ENCODE assay signal across 9 cellular contexts in the genomic region with DNA sequence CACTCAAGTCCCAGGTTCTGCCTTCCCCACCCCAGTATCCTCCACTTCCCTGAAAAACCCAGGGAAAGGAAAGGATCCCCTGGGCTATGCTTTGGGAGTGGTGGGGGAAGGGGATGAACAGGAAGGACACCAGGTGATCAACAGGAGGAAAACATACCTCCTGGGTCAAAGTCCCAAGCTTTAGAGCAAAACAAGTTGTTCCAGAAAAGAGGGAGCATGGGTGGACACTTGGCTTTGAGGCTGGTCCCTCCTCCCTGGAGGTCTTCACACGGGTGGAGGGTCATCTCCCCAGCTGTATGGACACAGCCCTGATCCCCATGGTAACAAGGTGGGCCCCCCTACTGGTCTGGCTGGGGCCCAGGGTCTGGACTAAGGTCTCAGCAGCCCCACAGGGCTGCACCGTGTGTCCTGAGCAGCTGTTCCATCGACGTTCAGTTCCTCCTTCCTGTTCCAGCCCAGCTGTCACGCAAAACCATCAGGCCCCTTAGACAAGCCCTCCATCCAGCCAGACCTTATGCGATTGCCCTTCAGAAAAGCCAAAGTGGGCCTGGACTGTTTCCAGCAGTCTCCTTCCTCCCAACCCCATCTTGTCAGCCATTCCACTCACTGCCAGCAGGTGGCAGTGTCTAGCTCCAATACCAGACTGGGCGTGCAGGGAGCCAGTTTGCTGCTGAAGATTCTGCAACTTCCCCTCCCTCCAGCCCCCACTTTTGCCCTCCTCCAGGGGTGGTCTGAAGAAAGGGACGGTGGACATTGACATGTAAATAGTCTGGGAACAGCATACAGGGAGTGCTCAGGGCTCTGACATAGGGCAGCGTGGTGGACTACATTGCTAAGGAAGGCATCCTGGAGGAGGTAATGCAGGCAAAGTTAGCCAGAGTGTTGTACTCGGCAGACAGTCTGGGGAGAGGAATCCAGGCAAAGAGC. TPM values are rescaled to one million over a fixed set of nuclear protein-coding genes. Genes with fewer than 3 reads are reported as not detected.
DNase-seq lines count a peak whose midpoint lies in the region; ATAC-seq, FAIRE-seq and TF ChIP-seq lines count a peak whose summit lies in the region.
"Had no signal": no experiment of that assay in that cellular context is flagged by ENCODE, and none has a peak within 500 bp of the region (broad histone marks: within the 10 kb centered on the region; RNA-seq: fewer than 3 reads in every experiment).

No MANE protein-coding gene starts in this region.

- H3K9me3 ChIP-seq in endothelial cell of umbilical vein (replicated peaks; ENCODE audit: control insufficient read depth, insufficient read depth, low read length) (no peaks in the 10 kb centered on the region), mucosa of descending colon (no peaks in the 10 kb centered on the region)
- H3K9me3 ChIP-seq: BLaER1 treated with 17β-estradiol and CSF1 and Interleukin-3, amounts not matched to agents 10 nM and 100 nM had no signal

- H3K27ac ChIP-seq in endothelial cell of umbilical vein (ENCODE audit: insufficient read depth, low read depth, low read length): no peak overlapping the region
- H3K27ac ChIP-seq: BLaER1 treated with 17β-estradiol and CSF1 and Interleukin-3, amounts not matched to agents 10 nM and 100 nM had no signal

- DNase-seq in NCI-H510A treated with DMSO at 0.1 percent for 48 hours (lab: John Stamatoyannopoulos, UW): peak; percentile 72
- no peak for DNase-seq in NCI-H510A (lab: John Stamatoyannopoulos, UW)
- DNase-seq in NOMO-1 treated with DMSO at 0.1 percent for 48 hours (lab: John Stamatoyannopoulos, UW; ENCODE audit: unreplicated experiment): peak; percentile 61
- DNase-seq in activated CD8-positive, alpha-beta memory T cell treated with anti-CD3 and anti-CD28 coated beads, Interleukin-2, amount 10 ng/mL, durations not matched to agents 7 days and 5 days: peak; percentile 75
- peak; percentile 76 for DNase-seq in endothelial cell of umbilical vein (ENCODE audit: low read depth, low spot score)
- peak; percentile 75 to 87 (median 87) for DNase-seq in mucosa of descending colon
- DNase-seq in stimulated activated CD8-positive, alpha-beta memory T cell treated with anti-CD3 and anti-CD28 coated beads, Interleukin-4, amount 100 ng/mL, for 4 hours (ENCODE audit: low read depth in 2 of 2, low spot score in 1 of 2): peak; percentile 7 to 46

- no peak overlapping the region for H3K4me3 Mint-ChIP-seq in activated CD8-positive, alpha-beta memory T cell treated with anti-CD3 and anti-CD28 coated beads, Interleukin-2, amount 10 ng/mL, durations not matched to agents 7 days and 5 days

- TF ChIP-seq POLR2A in endothelial cell of umbilical vein (IDR thresholded peaks at IDR 0.05; ENCODE audit: low read depth, low read length): no peak

- H3K9me1 ChIP-seq in endothelial cell of umbilical vein (replicated peaks; ENCODE audit: control insufficient read depth, extremely low read depth, insufficient read depth, low read length): no peaks in the 10 kb centered on the region

- no peak overlapping the region for H3K4me2 ChIP-seq in endothelial cell of umbilical vein (ENCODE audit: insufficient read depth, low read length)

- POLR2A ChIA-PET in endothelial cell of umbilical vein (lab: Charles Lee): no interaction called here

- no TSS peak for BruUV-seq in endothelial cell of umbilical vein (replicated peaks; lab: Mats Ljungman, UMichigan)

- H3K4me3 ChIP-seq in endothelial cell of umbilical vein (replicated peaks in 1 of 3; ENCODE audit: insufficient read depth in 1 of 3, low read depth in 1 of 3, low read length in 3 of 3) (no peak overlapping the region), mucosa of descending colon (no peak overlapping the region)
- H3K4me3 ChIP-seq: BLaER1 treated with 17β-estradiol and CSF1 and Interleukin-3, amounts not matched to agents 10 nM and 100 nM had no signal

- H3K4me1 Mint-ChIP-seq in activated CD8-positive, alpha-beta memory T cell treated with anti-CD3 and anti-CD28 coated beads, Interleukin-2, amount 10 ng/mL, durations not matched to agents 7 days and 5 days: no peaks in the 10 kb centered on the region

- peak; percentile 94 to 97 for TF ChIP-seq CTCF in endothelial cell of umbilical vein (IDR thresholded peaks at IDR 0.05; ENCODE audit: extremely low read depth in 1 of 2, insufficient read depth in 1 of 2, low read depth in 1 of 2, low read length in 2 of 2)
- peak; percentile 84 for TF ChIP-seq CTCF in mucosa of descending colon (IDR thresholded peaks at IDR 0.05)

- dilution Hi-C loops in endothelial cell of umbilical vein (cut with MboI; ENCODE audit: extremely low pct_ligation_motif_present, low sequenced_read_pairs): no loop called here

- H3K79me2 ChIP-seq in endothelial cell of umbilical vein (ENCODE audit: control insufficient read depth, insufficient read depth, low read length): no peaks in the 10 kb centered on the region

- H3K36me3 ChIP-seq in endothelial cell of umbilical vein (ENCODE audit: control insufficient read depth in 2 of 2, extremely low read depth in 1 of 2, insufficient read depth in 2 of 2, low read length in 2 of 2) (no peaks in the 10 kb centered on the region), mucosa of descending colon (ENCODE audit: low read depth) (no peaks in the 10 kb centered on the region)
- H3K36me3 ChIP-seq: BLaER1 treated with 17β-estradiol and CSF1 and Interleukin-3, amounts not matched to agents 10 nM and 100 nM had no signal

- peaks cover 9% of the 10 kb centered on the region for H3K27me3 Mint-ChIP-seq in activated CD8-positive, alpha-beta memory T cell treated with anti-CD3 and anti-CD28 coated beads, Interleukin-2, amount 10 ng/mL, durations not matched to agents 7 days and 5 days

- H3K27me3 ChIP-seq in endothelial cell of umbilical vein (ENCODE audit: control insufficient read depth in 2 of 2, insufficient read depth in 2 of 2, low read length in 2 of 2): no peaks in the 10 kb centered on the region
- H3K27me3 ChIP-seq: BLaER1 treated with 17β-estradiol and CSF1 and Interleukin-3, amounts not matched to agents 10 nM and 100 nM had no signal

- intact Hi-C loops in endothelial cell of umbilical vein (cut with micrococcal nuclease): loop anchor here (1.0 kb wide), 4 partner anchors 20 to 122 kb away; partner anchors contain the start of gene STIL
- intact Hi-C loops in mucosa of descending colon (cut with DNase I, micrococcal nuclease): loop anchor here in 1 of 2 donors (10.0 kb wide), 1 partner anchor 522 kb away; no protein-coding TSS in a partner anchor

- peak; percentile 97 for FAIRE-seq in endothelial cell of umbilical vein (lab: Jason Lieb, UNC)

- peak overlapping the region; percentile 30 for H2AFZ ChIP-seq in endothelial cell of umbilical vein (ENCODE audit: low read depth, low read length)

- no peaks in the 10 kb centered on the region for H3K9me3 Mint-ChIP-seq in activated CD8-positive, alpha-beta memory T cell treated with anti-CD3 and anti-CD28 coated beads, Interleukin-2, amount 10 ng/mL, durations not matched to agents 7 days and 5 days (ENCODE audit: low read depth)

- no peak overlapping the region for H3K27ac Mint-ChIP-seq in activated CD8-positive, alpha-beta memory T cell treated with anti-CD3 and anti-CD28 coated beads, Interleukin-2, amount 10 ng/mL, durations not matched to agents 7 days and 5 days

- ATAC-seq in HG03432 (IDR thresholded peaks at IDR 0.05; ENCODE audit: unreplicated experiment) (peak; percentile 83), mucosa of descending colon (peak; percentile 65)
- ATAC-seq in activated CD8-positive, alpha-beta memory T cell treated with anti-CD3 and anti-CD28 coated beads, Interleukin-2, amount 10 ng/mL, durations not matched to agents 7 days and 5 days: peak; percentile 82

- no peaks in the 10 kb centered on the region for H4K20me1 ChIP-seq in endothelial cell of umbilical vein (replicated peaks; ENCODE audit: control insufficient read depth, extremely low read depth, insufficient read depth, low read length)
- H4K20me1 ChIP-seq: BLaER1 treated with 17β-estradiol and CSF1 and Interleukin-3, amounts not matched to agents 10 nM and 100 nM had no signal

- H3K4me1 ChIP-seq in endothelial cell of umbilical vein (ENCODE audit: control insufficient read depth, extremely low read depth, insufficient read depth, low read length): peaks cover 5% of the 10 kb centered on the region
- H3K4me1 ChIP-seq in mucosa of descending colon (ENCODE audit: low read depth): peaks cover 23% of the 10 kb centered on the region

- H3K9ac ChIP-seq in endothelial cell of umbilical vein (replicated peaks; ENCODE audit: extremely low read depth, insufficient read depth, low read length): no peak overlapping the region

- CTCF ChIA-PET in activated CD8-positive, alpha-beta memory T cell treated with anti-CD3 and anti-CD28 coated beads, Interleukin-2, amount 10 ng/mL, durations not matched to agents 7 days and 5 days (lab: Charles Lee): interaction anchor here (0.7 to 6.6 kb wide), 27 partner anchors 8 to 518 kb away, joined by 3 to 107 read pairs (median 4); partner anchors contain the start of gene FOXD2
- CTCF ChIA-PET in endothelial cell of umbilical vein (lab: Charles Lee): interaction anchor here (0.6 to 8.0 kb wide), 33 partner anchors 8 to 245 kb away, joined by 3 to 224 read pairs (median 5); partner anchors contain the start of genes CMPK1, FOXD2 and STIL

- H3K36me3 Mint-ChIP-seq in activated CD8-positive, alpha-beta memory T cell treated with anti-CD3 and anti-CD28 coated beads, Interleukin-2, amount 10 ng/mL, durations not matched to agents 7 days and 5 days: no peaks in the 10 kb centered on the region

RNA-seq across cellular contexts. Expression of gene PDZK1IP1, which starts 2.9 kb away (rescaled TPM):
- not detected for total RNA-seq in activated CD8-positive, alpha-beta memory T cell treated with anti-CD3 and anti-CD28 coated beads, Interleukin-2, amount 10 ng/mL, durations not matched to agents 7 days and 5 days
- total RNA-seq in endothelial cell of umbilical vein (not detected in 2 replicates), mucosa of descending colon (100 to 1,000 TPM in 1 of 3 donors, 10 to 100 TPM in 2; 40.9 to 173 (median 64.4) TPM)
- polyA plus RNA-seq in endothelial cell of umbilical vein: 0.52 and 0.60 TPM in 2 replicates
- polyA plus RNA-seq in endothelial cell of umbilical vein (2011; cell fraction: cytosol; rRNA removed): 0.44 and 0.52 TPM in 2 replicates
- 0.32 TPM in 1 of 2 replicates, not detected in the other for polyA plus RNA-seq in endothelial cell of umbilical vein (2011; cell fraction: nucleus; rRNA removed)
- polyA plus RNA-seq in endothelial cell of umbilical vein (2012): not detected in 2 replicates
- polyA minus RNA-seq in endothelial cell of umbilical vein: 0.42 TPM in 1 of 2 replicates, not detected in the other
- polyA minus RNA-seq in endothelial cell of umbilical vein (2011; cell fraction: cytosol; rRNA and poly(A)+ RNA removed): not detected
- polyA minus RNA-seq in endothelial cell of umbilical vein (2011; cell fraction: nucleus; rRNA and poly(A)+ RNA removed): 0.87 TPM in 1 of 2 replicates, not detected in the other

RNA-seq across cellular contexts. Expression of gene TAL1, which starts 39.3 kb away (rescaled TPM):
- not detected for total RNA-seq in activated CD8-positive, alpha-beta memory T cell treated with anti-CD3 and anti-CD28 coated beads, Interleukin-2, amount 10 ng/mL, durations not matched to agents 7 days and 5 days
- 50.2 and 52.4 TPM in 2 replicates for total RNA-seq in endothelial cell of umbilical vein
- polyA plus RNA-seq in endothelial cell of umbilical vein: 30.8 and 36.7 TPM in 2 replicates
- 24.1 and 26.3 TPM in 2 replicates for polyA plus RNA-seq in endothelial cell of umbilical vein (2011; cell fraction: cytosol; rRNA removed)
- polyA plus RNA-seq in endothelial cell of umbilical vein (2011; cell fraction: nucleus; rRNA removed): 82.5 and 84.2 TPM in 2 replicates
- 23.0 and 23.4 TPM in 2 replicates for polyA plus RNA-seq in endothelial cell of umbilical vein (2012)
- polyA minus RNA-seq in endothelial cell of umbilical vein: 60.3 and 68.1 TPM in 2 replicates
- polyA minus RNA-seq in endothelial cell of umbilical vein (2011; cell fraction: cytosol; rRNA and poly(A)+ RNA removed): not detected
- 28.8 and 35.0 TPM in 2 replicates for polyA minus RNA-seq in endothelial cell of umbilical vein (2011; cell fraction: nucleus; rRNA and poly(A)+ RNA removed)
- 1 to 10 TPM; 1.2 to 3.0 (median 2.4) TPM for total RNA-seq in mucosa of descending colon

RNA-seq across cellular contexts. Expression of gene CYP4A22, which starts 55.5 kb away (rescaled TPM):
- not detected for total RNA-seq in activated CD8-positive, alpha-beta memory T cell treated with anti-CD3 and anti-CD28 coated beads, Interleukin-2, amount 10 ng/mL, durations not matched to agents 7 days and 5 days
- total RNA-seq in endothelial cell of umbilical vein: not detected in 2 replicates
- not detected in 2 replicates for polyA plus RNA-seq in endothelial cell of umbilical vein
- polyA plus RNA-seq in endothelial cell of umbilical vein (2011; cell fraction: cytosol; rRNA removed): not detected in 2 replicates
- not detected in 2 replicates for polyA plus RNA-seq in endothelial cell of umbilical vein (2011; cell fraction: nucleus; rRNA removed)
- not detected in 2 replicates for polyA plus RNA-seq in endothelial cell of umbilical vein (2012)
- not detected in 2 replicates for polyA minus RNA-seq in endothelial cell of umbilical vein
- not detected for polyA minus RNA-seq in endothelial cell of umbilical vein (2011; cell fraction: cytosol; rRNA and poly(A)+ RNA removed)
- polyA minus RNA-seq in endothelial cell of umbilical vein (2011; cell fraction: nucleus; rRNA and poly(A)+ RNA removed): not detected in 2 replicates
- not detected for total RNA-seq in mucosa of descending colon

Comparison
In these comparisons a context has a peak if more than half of its experiments do, and no peak if none do; other contexts are left out.
1. RNA of gene PDZK1IP1, which starts 2.9 kb away (total RNA-seq): 40.9 to 173 TPM in mucosa of descending colon; not detected in endothelial cell of umbilical vein and not detected in activated CD8-positive, alpha-beta memory T cell treated with anti-CD3 and anti-CD28 coated beads, Interleukin-2, amount 10 ng/mL, durations not matched to agents 7 days and 5 days; every median in the first group is over 10 times any median in the second.
2. RNA of gene TAL1, which starts 39.3 kb away (total RNA-seq): 50.2 to 52.4 TPM in endothelial cell of umbilical vein; 1.2 to 3.0 TPM in mucosa of descending colon and not detected in activated CD8-positive, alpha-beta memory T cell treated with anti-CD3 and anti-CD28 coated beads, Interleukin-2, amount 10 ng/mL, durations not matched to agents 7 days and 5 days; every median in the first group is over 10 times any median in the second.
3. Peak in every context shown above with its lines, with median percentiles within 50 percentile points of each other: ATAC-seq.